In the genomic region with DNA sequence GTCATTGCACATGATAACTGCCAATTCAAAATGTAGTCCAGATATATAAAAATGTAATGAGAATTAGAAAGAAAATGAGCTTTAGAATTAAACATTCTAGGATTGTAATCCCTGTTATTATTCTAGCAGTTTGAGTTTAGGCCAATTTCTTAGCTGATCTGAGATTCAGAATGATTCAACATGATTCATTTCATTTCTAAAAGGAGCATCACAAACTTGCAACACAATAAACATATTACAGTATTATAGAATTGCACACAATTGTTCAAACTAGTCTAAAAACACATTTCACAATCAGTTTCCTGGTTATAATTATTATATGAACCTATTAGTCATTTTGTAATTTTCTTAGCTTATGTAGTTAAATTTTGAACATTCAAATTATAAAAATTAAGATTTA, we compare ENCODE assay signal across 21 cellular contexts. TPM values are rescaled to one million over a fixed set of nuclear protein-coding genes. Genes with fewer than 3 reads are reported as not detected.
DNase-seq lines count a peak whose midpoint lies in the region; ATAC-seq, FAIRE-seq and TF ChIP-seq lines count a peak whose summit lies in the region.
"Had no signal": no experiment of that assay in that cellular context is flagged by ENCODE, and none has a peak within 500 bp of the region (broad histone marks: within the 10 kb centered on the region; RNA-seq: fewer than 3 reads in every experiment).

No MANE protein-coding gene starts in this region.

- DNase-seq in AG08395 (ENCODE audit: low spot score) (peak; percentile 33), HCEC 1CT (peak; percentile 53), bronchial epithelial cell (ENCODE audit: low read depth) (peak; percentile 94), fibroblast of the aortic adventitia (ENCODE audit: low read depth) (peak; percentile 8), GM19239 (ENCODE audit: insufficient read length, low spot score) (no peak)
- no peak for DNase-seq in NK-92 treated with Interleukin-12 subunit alpha and Interleukin-12 subunit beta, amount 100 ng/mL, for 24 hours (lab: John Stamatoyannopoulos, UW)
- DNase-seq in activated T-cell treated with anti-CD3 and anti-CD28 coated beads, Interleukin-2, amount 50 U/mL, for 1 hour, result no peak
- DNase-seq: Calu3; CD4-positive, alpha-beta T cell; MM.1S; NCI-H1105; NCI-H1694 treated with DMSO at 0.1 percent for 48 hours; NCI-H446; NCI-H748 treated with DMSO at 0.1 percent for 48 hours; Right ventricle myocardium superior had no signal

- no peak overlapping the region for H3K4me3 ChIP-seq in bronchial epithelial cell (ENCODE audit: low read depth, low read length)
- H3K4me3 ChIP-seq in fibroblast of the aortic adventitia (ENCODE audit: low read depth, low read length), result no peak overlapping the region

- H3K27me3 ChIP-seq in bronchial epithelial cell (ENCODE audit: control insufficient read depth, insufficient read depth, low read length), result no peaks in the 10 kb centered on the region

- TF ChIP-seq CTCF in bronchial epithelial cell (IDR thresholded peaks at IDR 0.05; ENCODE audit: insufficient read depth, low read length, severe bottlenecking) (no peak), fibroblast of the aortic adventitia (IDR thresholded peaks at IDR 0.05; ENCODE audit: insufficient read depth, low read length) (no peak)

- FAIRE-seq in bronchial epithelial cell (lab: Jason Lieb, UNC), result no peak
- FAIRE-seq in GM19239 (lab: Jason Lieb, UNC), result no peak

- no peak for ATAC-seq in GM21737 (IDR thresholded peaks at IDR 0.05; ENCODE audit: unreplicated experiment)
- ATAC-seq: Panc1 had no signal

- no peaks in the 10 kb centered on the region for H3K36me3 ChIP-seq in bronchial epithelial cell (ENCODE audit: control insufficient read depth, insufficient read depth, low read length)

RNA-seq across cellular contexts. Expression of gene TSHB, which starts 43.3 kb away (rescaled TPM):
- not detected in 2 replicates for total RNA-seq in bronchial epithelial cell
- not detected in 2 replicates for total RNA-seq in fibroblast of the aortic adventitia (ENCODE audit: low replicate concordance)
- total RNA-seq: A172; B cell; Calu3; CD4-positive, alpha-beta T cell; G401; H4; Right ventricle myocardium superior had no signal

Comparison
In these comparisons a context has a peak if more than half of its experiments do, and no peak if none do; other contexts are left out.
1. DNase-seq: peak in AG08395 (single experiment), HCEC 1CT (single experiment), bronchial epithelial cell (single experiment) and fibroblast of the aortic adventitia (single experiment); none in NK-92 treated with Interleukin-12 subunit alpha and Interleukin-12 subunit beta, amount 100 ng/mL, for 24 hours (single experiment), activated T-cell treated with anti-CD3 and anti-CD28 coated beads, Interleukin-2, amount 50 U/mL, for 1 hour (single experiment) and GM19239 (single experiment).